Comparison of ENCODE assay signal across 8 cellular contexts in genomic region chr15:31215490-31216209, GRCh38.
DNase-seq lines count a peak whose midpoint lies in the region; ATAC-seq and TF ChIP-seq lines count a peak whose summit lies in the region.

No MANE protein-coding gene starts in this region.

- TF ChIP-seq CTCF in osteocyte (IDR thresholded peaks at IDR 0.05) (peak; percentile 89), thoracic aorta (IDR thresholded peaks at IDR 0.05) (peak; percentile 88)

- H3K36me3 ChIP-seq in thoracic aorta = no peaks in the 10 kb centered on the region

- no peak for TF ChIP-seq EP300 in Ishikawa (IDR thresholded peaks at IDR 0.05; ENCODE audit: borderline replicate concordance)

- H3K4me1 Mint-ChIP-seq in activated naive CD4-positive, alpha-beta T cell treated with anti-CD3 and anti-CD28 coated beads for 36 hours (ENCODE audit: low read depth) = peaks cover 9% of the 10 kb centered on the region
- H3K4me1 Mint-ChIP-seq in osteocyte (ENCODE audit: unreplicated experiment) = peaks cover 15% of the 10 kb centered on the region

- peaks cover 11 to 27% of the 10 kb centered on the region in 2 donors for H3K4me1 ChIP-seq in thoracic aorta (ENCODE audit: control insufficient read depth in 1 of 2, low read depth in 2 of 2)

- peak; percentile 61; the same call in 1 of the 2 replicates for TF ChIP-seq RAD21 in Ishikawa (IDR thresholded peaks at IDR 0.05; ENCODE audit: low read depth)

- no peaks in the 10 kb centered on the region for H3K27me3 Mint-ChIP-seq in activated naive CD4-positive, alpha-beta T cell treated with anti-CD3 and anti-CD28 coated beads for 36 hours (ENCODE audit: low read depth)
- peaks cover 4% of the 10 kb centered on the region for H3K27me3 Mint-ChIP-seq in osteocyte (ENCODE audit: unreplicated experiment)

- DNase-seq in EH (ENCODE audit: low read depth) (peak; percentile 63), SK-MEL-5 (ENCODE audit: low read depth, low spot score) (peak; percentile 61), globus pallidus (ENCODE audit: low spot score) (peak; percentile 74), osteocyte (ENCODE audit: extremely low spot score, unreplicated experiment) (peak; percentile 93), thoracic aorta (ENCODE audit: low spot score) (peak; percentile 25)
- peak; percentile 86 for DNase-seq in activated naive CD4-positive, alpha-beta T cell treated with anti-CD3 and anti-CD28 coated beads for 36 hours

- peak overlapping the region; percentile 77 to 79 for H3K27ac ChIP-seq in thoracic aorta

- peak overlapping the region; percentile 86 for H3K4me3 ChIP-seq in thoracic aorta

- peaks cover 2% of the 10 kb centered on the region for H3K9me3 ChIP-seq in thoracic aorta

- CTCF ChIA-PET in activated naive CD4-positive, alpha-beta T cell treated with anti-CD3 and anti-CD28 coated beads for 36 hours (lab: Charles Lee) = interaction anchor here (0.6 to 5.3 kb wide), 21 partner anchors 10 to 273 kb away, joined by 3 to 58 read pairs (median 4); no protein-coding TSS in a partner anchor

- no peaks in the 10 kb centered on the region for H3K36me3 Mint-ChIP-seq in activated naive CD4-positive, alpha-beta T cell treated with anti-CD3 and anti-CD28 coated beads for 36 hours (ENCODE audit: low read depth)
- no peaks in the 10 kb centered on the region for H3K36me3 Mint-ChIP-seq in osteocyte (ENCODE audit: unreplicated experiment)

- H3K27ac Mint-ChIP-seq in activated naive CD4-positive, alpha-beta T cell treated with anti-CD3 and anti-CD28 coated beads for 36 hours = peak overlapping the region; percentile 66
- H3K27ac Mint-ChIP-seq in osteocyte (ENCODE audit: unreplicated experiment) = no peak overlapping the region

- in situ Hi-C loops in SK-MEL-5 (cut with HindIII; ENCODE audit: low pct_unique_long_range_greater_than_20kb, low sequenced_read_pairs) = no loop called here

- ATAC-seq in GM21529 (IDR thresholded peaks at IDR 0.05; ENCODE audit: unreplicated experiment) = peak; percentile 77
- ATAC-seq in thoracic aorta (ENCODE audit: insufficient number of reproducible peaks, low FRiP score, low read depth) = peak; percentile 67

- H3K4me3 Mint-ChIP-seq in activated naive CD4-positive, alpha-beta T cell treated with anti-CD3 and anti-CD28 coated beads for 36 hours = peak overlapping the region; percentile 62
- no peak overlapping the region for H3K4me3 Mint-ChIP-seq in osteocyte (ENCODE audit: unreplicated experiment)

- H3K27me3 ChIP-seq in thoracic aorta (replicated peaks; ENCODE audit: insufficient read depth) = no peaks in the 10 kb centered on the region

- H3K9me3 Mint-ChIP-seq in activated naive CD4-positive, alpha-beta T cell treated with anti-CD3 and anti-CD28 coated beads for 36 hours = peaks cover 3% of the 10 kb centered on the region
- H3K9me3 Mint-ChIP-seq in osteocyte (ENCODE audit: unreplicated experiment) = peaks cover 5% of the 10 kb centered on the region

- intact Hi-C loops in activated naive CD4-positive, alpha-beta T cell treated with anti-CD3 and anti-CD28 coated beads for 36 hours (cut with micrococcal nuclease) = loop anchor here (1.0 to 2.0 kb wide), 10 partner anchors 12 to 273 kb away; no protein-coding TSS in a partner anchor

TF ChIP-seq in Ishikawa, 13 proteins besides CTCF, POLR2A, EP300 and RAD21:
- TF ChIP-seq TCF12 (IDR thresholded peaks at IDR 0.05; ENCODE audit: low read depth) (peak; percentile 51; the same call in 1 of the 2 replicates), NFIC (IDR thresholded peaks at IDR 0.05) (0 out of 2 replicates have a peak, but pooled peaks have one; percentile 4), EGR1 (IDR thresholded peaks at IDR 0.05) (no peak), TAF1 (IDR thresholded peaks at IDR 0.05; ENCODE audit: low read depth) (no peak; the same call in none of the 2 replicates), YY1 (IDR thresholded peaks at IDR 0.05; ENCODE audit: low read depth) (no peak)
- TF ChIP-seq, protein P1, sequence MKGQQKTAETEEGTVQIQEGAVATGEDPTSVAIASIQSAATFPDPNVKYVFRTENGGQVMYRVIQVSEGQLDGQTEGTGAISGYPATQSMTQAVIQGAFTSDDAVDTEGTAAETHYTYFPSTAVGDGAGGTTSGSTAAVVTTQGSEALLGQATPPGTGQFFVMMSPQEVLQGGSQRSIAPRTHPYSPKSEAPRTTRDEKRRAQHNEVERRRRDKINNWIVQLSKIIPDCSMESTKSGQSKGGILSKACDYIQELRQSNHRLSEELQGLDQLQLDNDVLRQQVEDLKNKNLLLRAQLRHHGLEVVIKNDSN (IDR thresholded peaks at IDR 0.05) = 0 out of 2 replicates have a peak, but pooled peaks have one; percentile 7

Comparison
In these comparisons a context has a peak if more than half of its experiments do, and no peak if none do; other contexts are left out.
1. Peak in every context shown above with its lines: DNase-seq, ATAC-seq, H3K4me3 ChIP-seq and H3K27ac ChIP-seq.
2. DNase-seq: peak in every context shown above with its lines; median percentile 93 in osteocyte; 86 in activated naive CD4-positive, alpha-beta T cell treated with anti-CD3 and anti-CD28 coated beads for 36 hours; 74 in globus pallidus; 63 in EH; 61 in SK-MEL-5; 25 in thoracic aorta.